8 cellular contexts compared by ENCODE assay signal in the genomic region with DNA sequence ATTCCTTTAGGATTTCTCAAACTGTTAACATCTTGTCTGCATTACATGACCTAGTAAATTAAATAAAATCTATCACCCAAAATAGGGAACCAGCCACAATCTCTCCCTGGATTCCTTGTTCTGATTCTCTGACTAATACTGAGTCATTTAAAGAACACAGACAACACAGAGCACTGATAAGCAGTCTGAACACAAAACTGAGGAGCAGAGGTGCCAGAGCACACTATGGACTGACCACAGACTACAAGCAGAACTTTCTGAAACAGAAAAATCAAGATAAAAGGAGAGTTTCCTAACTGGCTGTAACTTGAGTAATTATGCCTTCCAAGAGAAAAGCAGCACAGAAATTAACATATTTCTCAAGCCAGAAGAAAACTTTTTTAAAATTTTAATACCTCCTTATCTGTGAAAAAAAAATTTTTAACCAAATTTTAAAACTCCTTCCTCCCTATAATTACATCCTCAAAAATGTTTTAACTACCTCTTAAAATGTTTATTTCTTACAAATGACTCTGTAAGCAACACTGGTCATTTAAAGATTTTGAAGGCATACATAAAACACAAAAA.
DNase-seq lines count a peak whose midpoint lies in the region; ATAC-seq and TF ChIP-seq lines count a peak whose summit lies in the region.

No MANE protein-coding gene starts in this region.

- peaks cover 23% of the 10 kb centered on the region for H3K4me1 Mint-ChIP-seq in activated CD8-positive, alpha-beta T cell treated with anti-CD3 and anti-CD28 coated beads for 36 hours (ENCODE audit: low read depth)
- peaks cover 37% of the 10 kb centered on the region for H3K4me1 Mint-ChIP-seq in CD4-positive, alpha-beta T cell (ENCODE audit: low read depth)

- peaks cover 4% of the 10 kb centered on the region for H3K36me3 Mint-ChIP-seq in activated CD8-positive, alpha-beta T cell treated with anti-CD3 and anti-CD28 coated beads for 36 hours (ENCODE audit: low read depth)
- H3K36me3 Mint-ChIP-seq in CD4-positive, alpha-beta T cell (ENCODE audit: low read depth): peaks cover 6% of the 10 kb centered on the region

- POLR2A ChIA-PET in BJ (lab: Charles Lee): no interaction called here
- POLR2A ChIA-PET in activated CD8-positive, alpha-beta T cell treated with anti-CD3 and anti-CD28 coated beads for 36 hours (lab: Charles Lee): no interaction called here
- POLR2A ChIA-PET in CD4-positive, alpha-beta T cell (lab: Charles Lee): no interaction called here

- H3K36me3 ChIP-seq in BJ (ENCODE audit: control insufficient read depth, insufficient read depth, low read length): no peaks in the 10 kb centered on the region
- no peaks in the 10 kb centered on the region for H3K36me3 ChIP-seq in thoracic aorta

- H3K4me3 ChIP-seq in BJ (ENCODE audit: low read depth, low read length) (no peak overlapping the region), thoracic aorta (no peak overlapping the region)

- no peak overlapping the region for H3K4me3 Mint-ChIP-seq in activated CD8-positive, alpha-beta T cell treated with anti-CD3 and anti-CD28 coated beads for 36 hours
- no peak overlapping the region for H3K4me3 Mint-ChIP-seq in CD4-positive, alpha-beta T cell

- H3K4me1 ChIP-seq in thoracic aorta (ENCODE audit: control insufficient read depth in 1 of 2, low read depth in 2 of 2): peaks cover 14 to 30% of the 10 kb centered on the region in 2 donors

- H3K9me3 Mint-ChIP-seq in activated CD8-positive, alpha-beta T cell treated with anti-CD3 and anti-CD28 coated beads for 36 hours: no peaks in the 10 kb centered on the region
- no peaks in the 10 kb centered on the region for H3K9me3 Mint-ChIP-seq in CD4-positive, alpha-beta T cell

- peak overlapping the region; percentile 55 for H3K27ac ChIP-seq in thoracic aorta
- H3K27ac ChIP-seq in CD4-positive, alpha-beta T cell (ENCODE audit: low read depth, low read length): no peak overlapping the region

- H3K27me3 ChIP-seq in BJ (ENCODE audit: control insufficient read depth, insufficient read depth, low read length): no peaks in the 10 kb centered on the region
- no peaks in the 10 kb centered on the region for H3K27me3 ChIP-seq in thoracic aorta (replicated peaks; ENCODE audit: insufficient read depth)
- no peaks in the 10 kb centered on the region for H3K27me3 ChIP-seq in CD4-positive, alpha-beta T cell (ENCODE audit: control insufficient read depth, insufficient read depth, low read length)

- CTCF ChIA-PET in BJ (lab: Yijun Ruan, JAX): interaction anchor here (0.6 kb wide), 1 partner anchor 475 kb away, joined by 3 read pairs; no protein-coding TSS in a partner anchor
- CTCF ChIA-PET in activated CD8-positive, alpha-beta T cell treated with anti-CD3 and anti-CD28 coated beads for 36 hours (lab: Charles Lee): interaction anchor here (0.9 to 1.8 kb wide), 3 partner anchors 11 to 147 kb away, joined by 3 to 7 read pairs (median 7); no protein-coding TSS in a partner anchor
- CTCF ChIA-PET in CD4-positive, alpha-beta T cell (lab: Charles Lee): interaction anchor here (1.4 kb wide), 1 partner anchor 62 kb away, joined by 4 read pairs; no protein-coding TSS in a partner anchor

- ATAC-seq in HG03378 (IDR thresholded peaks at IDR 0.05; ENCODE audit: unreplicated experiment) (peak; percentile 49), left ventricle myocardium superior (peak; percentile 97), thoracic aorta (ENCODE audit: insufficient number of reproducible peaks, low FRiP score, low read depth) (no peak), HG03520 (IDR thresholded peaks at IDR 0.05; ENCODE audit: unreplicated experiment) (no peak)
- ATAC-seq in activated CD8-positive, alpha-beta T cell treated with anti-CD3 and anti-CD28 coated beads for 36 hours: peak; percentile 69
- ATAC-seq in CD4-positive, alpha-beta T cell (ENCODE audit: poor library complexity): no peak

- peak overlapping the region; percentile 19 for H3K27ac Mint-ChIP-seq in activated CD8-positive, alpha-beta T cell treated with anti-CD3 and anti-CD28 coated beads for 36 hours
- H3K27ac Mint-ChIP-seq in CD4-positive, alpha-beta T cell: no peak overlapping the region

- DNase-seq in BJ (ENCODE audit: low read depth) (peak; percentile 97), left ventricle myocardium superior (no peak), thoracic aorta (ENCODE audit: low spot score) (no peak), anterior cingulate cortex (lab: John Stamatoyannopoulos, UW) (no peak)
- DNase-seq in activated CD8-positive, alpha-beta T cell treated with anti-CD3 and anti-CD28 coated beads for 36 hours: peak; percentile 13
- no peak for DNase-seq in CD4-positive, alpha-beta T cell

- no peaks in the 10 kb centered on the region for H3K27me3 Mint-ChIP-seq in activated CD8-positive, alpha-beta T cell treated with anti-CD3 and anti-CD28 coated beads for 36 hours
- no peaks in the 10 kb centered on the region for H3K27me3 Mint-ChIP-seq in CD4-positive, alpha-beta T cell

- intact Hi-C loops in activated CD8-positive, alpha-beta T cell treated with anti-CD3 and anti-CD28 coated beads for 36 hours (cut with micrococcal nuclease): no loop called here
- intact Hi-C loops in left ventricle myocardium superior (cut with micrococcal nuclease): no loop called here
- intact Hi-C loops in CD4-positive, alpha-beta T cell (cut with DNase I, micrococcal nuclease): no loop called here

- H3K9me3 ChIP-seq in thoracic aorta: no peaks in the 10 kb centered on the region
- no peaks in the 10 kb centered on the region for H3K9me3 ChIP-seq in CD4-positive, alpha-beta T cell (ENCODE audit: control insufficient read depth, low read length)

- TF ChIP-seq CTCF in BJ (IDR thresholded peaks at IDR 0.05; ENCODE audit: insufficient read depth, low read depth, low read length) (no peak), thoracic aorta (IDR thresholded peaks at IDR 0.05) (no peak)
- TF ChIP-seq CTCF in activated CD8-positive, alpha-beta T cell treated with anti-CD3 and anti-CD28 coated beads for 36 hours (IDR thresholded peaks at IDR 0.05): no peak
- no peak for TF ChIP-seq CTCF in CD4-positive, alpha-beta T cell (IDR thresholded peaks at IDR 0.05)

Comparison
In these comparisons a context has a peak if more than half of its experiments do, and no peak if none do; other contexts are left out.
1. DNase-seq: peak in BJ (single experiment) and activated CD8-positive, alpha-beta T cell treated with anti-CD3 and anti-CD28 coated beads for 36 hours (single experiment); none in left ventricle myocardium superior (single experiment), thoracic aorta (single experiment), CD4-positive, alpha-beta T cell (0 of 10) and anterior cingulate cortex (0 of 58).
2. ATAC-seq: peak in HG03378 (single experiment), activated CD8-positive, alpha-beta T cell treated with anti-CD3 and anti-CD28 coated beads for 36 hours (single experiment) and left ventricle myocardium superior (single experiment); none in thoracic aorta (single experiment), CD4-positive, alpha-beta T cell (single experiment) and HG03520 (single experiment).